1 cellular context compared by ENCODE assay signal in the genomic region with DNA sequence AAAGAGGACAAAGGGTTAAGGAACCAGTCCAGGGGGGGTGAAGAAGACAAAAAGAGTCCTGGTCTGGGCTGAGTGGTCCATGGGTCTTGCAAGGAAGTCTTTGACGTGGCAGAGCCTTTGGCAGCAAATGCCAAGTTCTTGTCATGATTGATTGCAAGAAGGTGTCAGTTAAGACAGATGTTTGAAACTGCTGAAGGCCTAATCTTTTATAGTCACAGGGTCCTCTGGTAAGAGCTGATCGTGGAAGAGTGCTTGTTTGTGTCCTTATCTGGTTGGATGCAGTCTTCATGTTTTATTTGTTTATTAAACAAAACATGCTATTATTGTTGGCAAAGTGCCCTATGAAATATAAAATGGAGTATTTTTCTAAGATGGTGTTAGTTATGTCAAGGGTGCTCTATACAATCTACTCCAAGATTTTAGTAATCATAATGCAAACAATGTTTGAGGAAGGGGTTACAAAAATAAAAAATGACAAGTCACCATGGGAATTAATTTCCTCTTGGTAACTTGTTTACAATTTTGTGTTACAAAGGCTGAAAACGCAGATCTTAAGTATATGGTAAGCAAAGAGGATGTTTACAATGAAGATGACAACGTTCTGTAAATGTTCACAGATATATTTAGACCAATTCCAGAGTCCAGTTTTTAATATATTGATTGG.
TF ChIP-seq lines count a peak whose summit lies in the region.

No MANE protein-coding gene starts in this region.

TF ChIP-seq in K562, 482 proteins besides CTCF, POLR2A, EP300 and RAD21 (continued from another document and continues in another):
- no peak for TF ChIP-seq DEAF1 (CRISPR knock-in tag; IDR thresholded peaks at IDR 0.05)
- TF ChIP-seq ZNF764 (CRISPR knock-in tag; IDR thresholded peaks at IDR 0.05; ENCODE audit: low read depth) = no peak
- TF ChIP-seq LEF1 (IDR thresholded peaks at IDR 0.05) = no peak
- no peak for TF ChIP-seq POU5F1 (IDR thresholded peaks at IDR 0.05; ENCODE audit: borderline replicate concordance, low read depth, low read length, partially characterized antibody)
- no peak for TF ChIP-seq ERF (CRISPR knock-in tag; IDR thresholded peaks at IDR 0.05)
- peak; percentile 83; the same call in 1 of the 2 replicates for TF ChIP-seq ZNF766 (CRISPR knock-in tag; conservative IDR thresholded peaks at IDR 0.05)
- TF ChIP-seq, protein P1, sequence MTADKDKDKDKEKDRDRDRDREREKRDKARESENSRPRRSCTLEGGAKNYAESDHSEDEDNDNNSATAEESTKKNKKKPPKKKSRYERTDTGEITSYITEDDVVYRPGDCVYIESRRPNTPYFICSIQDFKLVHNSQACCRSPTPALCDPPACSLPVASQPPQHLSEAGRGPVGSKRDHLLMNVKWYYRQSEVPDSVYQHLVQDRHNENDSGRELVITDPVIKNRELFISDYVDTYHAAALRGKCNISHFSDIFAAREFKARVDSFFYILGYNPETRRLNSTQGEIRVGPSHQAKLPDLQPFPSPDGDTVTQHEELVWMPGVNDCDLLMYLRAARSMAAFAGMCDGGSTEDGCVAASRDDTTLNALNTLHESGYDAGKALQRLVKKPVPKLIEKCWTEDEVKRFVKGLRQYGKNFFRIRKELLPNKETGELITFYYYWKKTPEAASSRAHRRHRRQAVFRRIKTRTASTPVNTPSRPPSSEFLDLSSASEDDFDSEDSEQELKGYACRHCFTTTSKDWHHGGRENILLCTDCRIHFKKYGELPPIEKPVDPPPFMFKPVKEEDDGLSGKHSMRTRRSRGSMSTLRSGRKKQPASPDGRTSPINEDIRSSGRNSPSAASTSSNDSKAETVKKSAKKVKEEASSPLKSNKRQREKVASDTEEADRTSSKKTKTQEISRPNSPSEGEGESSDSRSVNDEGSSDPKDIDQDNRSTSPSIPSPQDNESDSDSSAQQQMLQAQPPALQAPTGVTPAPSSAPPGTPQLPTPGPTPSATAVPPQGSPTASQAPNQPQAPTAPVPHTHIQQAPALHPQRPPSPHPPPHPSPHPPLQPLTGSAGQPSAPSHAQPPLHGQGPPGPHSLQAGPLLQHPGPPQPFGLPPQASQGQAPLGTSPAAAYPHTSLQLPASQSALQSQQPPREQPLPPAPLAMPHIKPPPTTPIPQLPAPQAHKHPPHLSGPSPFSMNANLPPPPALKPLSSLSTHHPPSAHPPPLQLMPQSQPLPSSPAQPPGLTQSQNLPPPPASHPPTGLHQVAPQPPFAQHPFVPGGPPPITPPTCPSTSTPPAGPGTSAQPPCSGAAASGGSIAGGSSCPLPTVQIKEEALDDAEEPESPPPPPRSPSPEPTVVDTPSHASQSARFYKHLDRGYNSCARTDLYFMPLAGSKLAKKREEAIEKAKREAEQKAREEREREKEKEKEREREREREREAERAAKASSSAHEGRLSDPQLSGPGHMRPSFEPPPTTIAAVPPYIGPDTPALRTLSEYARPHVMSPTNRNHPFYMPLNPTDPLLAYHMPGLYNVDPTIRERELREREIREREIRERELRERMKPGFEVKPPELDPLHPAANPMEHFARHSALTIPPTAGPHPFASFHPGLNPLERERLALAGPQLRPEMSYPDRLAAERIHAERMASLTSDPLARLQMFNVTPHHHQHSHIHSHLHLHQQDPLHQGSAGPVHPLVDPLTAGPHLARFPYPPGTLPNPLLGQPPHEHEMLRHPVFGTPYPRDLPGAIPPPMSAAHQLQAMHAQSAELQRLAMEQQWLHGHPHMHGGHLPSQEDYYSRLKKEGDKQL (CRISPR knock-in tag; IDR thresholded peaks at IDR 0.05; ENCODE audit: borderline replicate concordance) = no peak
- no peak for TF ChIP-seq CCAR2 (IDR thresholded peaks at IDR 0.05; ENCODE audit: low read depth, low read length)
- peak; percentile 29; the same call in 1 of the 2 replicates for TF ChIP-seq VEZF1 (CRISPR knock-in tag; IDR thresholded peaks at IDR 0.05)
- peak; percentile 58 for TF ChIP-seq CBFA2T2 (conservative IDR thresholded peaks at IDR 0.05)
- TF ChIP-seq RBM25 (IDR thresholded peaks at IDR 0.05; ENCODE audit: low read depth, low read length, severe bottlenecking) = no peak
- TF ChIP-seq, protein P2, sequence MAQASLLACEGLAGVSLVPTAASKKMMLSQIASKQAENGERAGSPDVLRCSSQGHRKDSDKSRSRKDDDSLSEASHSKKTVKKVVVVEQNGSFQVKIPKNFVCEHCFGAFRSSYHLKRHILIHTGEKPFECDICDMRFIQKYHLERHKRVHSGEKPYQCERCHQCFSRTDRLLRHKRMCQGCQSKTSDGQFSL (CRISPR knock-in tag; IDR thresholded peaks at IDR 0.05) = no peak
- TF ChIP-seq, protein P2 (tag; IDR thresholded peaks at IDR 0.05) = peak in 1 of 2 experiments; percentile 51; a peak in 1 of 4 replicates
- no peak for TF ChIP-seq E4F1 (CRISPR knock-in tag; IDR thresholded peaks at IDR 0.05; ENCODE audit: borderline replicate concordance)
- TF ChIP-seq ZKSCAN1 (IDR thresholded peaks at IDR 0.05; ENCODE audit: low read depth, low read length) = no peak
- no peak for TF ChIP-seq ZFP30 (CRISPR knock-in tag; IDR thresholded peaks at IDR 0.05; ENCODE audit: borderline replicate concordance)
- TF ChIP-seq CHD1 (IDR thresholded peaks at IDR 0.05; ENCODE audit: low read length) = no peak
- TF ChIP-seq NONO (IDR thresholded peaks at IDR 0.05; ENCODE audit: low read depth in 2 of 2, low read length in 1 of 2) = no peak
- no peak for TF ChIP-seq SOX6 (IDR thresholded peaks at IDR 0.05)
- TF ChIP-seq ZC3H4 (CRISPR knock-in tag; IDR thresholded peaks at IDR 0.05; ENCODE audit: borderline replicate concordance) = no peak
- TF ChIP-seq ZNF436 (CRISPR knock-in tag; IDR thresholded peaks at IDR 0.05) = no peak
- no peak for TF ChIP-seq SMARCA4 (IDR thresholded peaks at IDR 0.05)
- no peak for TF ChIP-seq HDAC6 (IDR thresholded peaks at IDR 0.05; ENCODE audit: low read depth, low read length)
- no peak for TF ChIP-seq FOXA1 (IDR thresholded peaks at IDR 0.05; ENCODE audit: borderline replicate concordance)
- TF ChIP-seq POLR2AphosphoS2 (IDR thresholded peaks at IDR 0.05; ENCODE audit: low read length) = no peak
- TF ChIP-seq GTF2A2 (tag; IDR thresholded peaks at IDR 0.05) = peak; percentile 61; the same call in 1 of the 2 replicates
- TF ChIP-seq ETV1 (tag; conservative IDR thresholded peaks at IDR 0.05; ENCODE audit: low read depth) = no peak
- TF ChIP-seq TCF7L2 (IDR thresholded peaks at IDR 0.05; ENCODE audit: low read depth, low read length) = no peak
- TF ChIP-seq ZNF589 (CRISPR knock-in tag; IDR thresholded peaks at IDR 0.05; ENCODE audit: low read depth) = peak; percentile 67
- TF ChIP-seq TEAD1 (CRISPR knock-in tag; IDR thresholded peaks at IDR 0.05) = peak in 1 of 2 experiments; percentile 85; a peak in 1 of 4 replicates
- peak in 1 of 3 experiments; percentile 77; a peak in 2 of 6 replicates for TF ChIP-seq ZBTB11 (CRISPR knock-in tag; IDR thresholded peaks at IDR 0.05)
- TF ChIP-seq, protein P3, sequence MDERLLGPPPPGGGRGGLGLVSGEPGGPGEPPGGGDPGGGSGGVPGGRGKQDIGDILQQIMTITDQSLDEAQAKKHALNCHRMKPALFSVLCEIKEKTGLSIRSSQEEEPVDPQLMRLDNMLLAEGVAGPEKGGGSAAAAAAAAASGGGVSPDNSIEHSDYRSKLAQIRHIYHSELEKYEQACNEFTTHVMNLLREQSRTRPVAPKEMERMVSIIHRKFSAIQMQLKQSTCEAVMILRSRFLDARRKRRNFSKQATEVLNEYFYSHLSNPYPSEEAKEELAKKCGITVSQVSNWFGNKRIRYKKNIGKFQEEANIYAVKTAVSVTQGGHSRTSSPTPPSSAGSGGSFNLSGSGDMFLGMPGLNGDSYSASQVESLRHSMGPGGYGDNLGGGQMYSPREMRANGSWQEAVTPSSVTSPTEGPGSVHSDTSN (CRISPR knock-in tag; IDR thresholded peaks at IDR 0.05; ENCODE audit: low read depth) = no peak
- TF ChIP-seq, protein P3 (tag; conservative IDR thresholded peaks at IDR 0.05; ENCODE audit: low read depth) = peak; percentile 81
- no peak for TF ChIP-seq GTF2F1 (IDR thresholded peaks at IDR 0.05; ENCODE audit: low read depth, low read length)
- no peak for TF ChIP-seq RBM14 (IDR thresholded peaks at IDR 0.05; ENCODE audit: borderline replicate concordance, insufficient read depth, low read depth, low read length)
- TF ChIP-seq TAL1 (IDR thresholded peaks at IDR 0.05) = peak; percentile 65
- no peak for TF ChIP-seq DACH1 (IDR thresholded peaks at IDR 0.05; ENCODE audit: partially characterized antibody)
- TF ChIP-seq STAT5A (IDR thresholded peaks at IDR 0.05; ENCODE audit: borderline replicate concordance, low read length) = no peak
